In genomic region chr7:55472928-55473725, GRCh38 we compare ENCODE assay signal across 25 cellular contexts.
DNase-seq lines count a peak whose midpoint lies in the region; ATAC-seq and TF ChIP-seq lines count a peak whose summit lies in the region.
"Had no signal": no experiment of that assay in that cellular context is flagged by ENCODE, and none has a peak within 500 bp of the region (broad histone marks: within the 10 kb centered on the region; RNA-seq: fewer than 3 reads in every experiment).

No MANE protein-coding gene starts in this region.

- H3K4me1 Mint-ChIP-seq in activated naive CD4-positive, alpha-beta T cell treated with anti-CD3 and anti-CD28 coated beads for 36 hours (ENCODE audit: low read depth) = peaks cover 82% of the 10 kb centered on the region

- no peaks in the 10 kb centered on the region for H3K27me3 ChIP-seq in Peyer's patch
- H3K27me3 ChIP-seq in left lung = no peaks in the 10 kb centered on the region
- H3K27me3 ChIP-seq in upper lobe of right lung = no peaks in the 10 kb centered on the region
- H3K27me3 ChIP-seq: breast epithelium, gastrocnemius medialis, sigmoid colon had no signal

- ATAC-seq in left lung (no peak), upper lobe of right lung (no peak), HG02970 (IDR thresholded peaks at IDR 0.05; ENCODE audit: low FRiP score, unreplicated experiment) (no peak)
- ATAC-seq: gastrocnemius medialis, mucosa of descending colon, PC-3 had no signal

- no peak for TF ChIP-seq POLR2A in Peyer's patch (IDR thresholded peaks at IDR 0.05)

- intact Hi-C loops in activated naive CD4-positive, alpha-beta T cell treated with anti-CD3 and anti-CD28 coated beads for 36 hours (cut with micrococcal nuclease) = no loop called here
- intact Hi-C loops in left lung (cut with DNase I) (no loop called here), upper lobe of right lung (cut with DNase I) (no loop called here)

- DNase-seq in activated naive CD4-positive, alpha-beta T cell treated with anti-CD3 and anti-CD28 coated beads for 36 hours = peak; percentile 46
- DNase-seq in activated naive CD4-positive, alpha-beta T cell treated with anti-CD3 and anti-CD28 coated beads, Interleukin-2, amount 50 U/mL, for 16 hours = no peak
- DNase-seq in Peyer's patch (peak in 2 of 3 donors; percentile 43 to 45), left lung (peak; percentile 13 to 53), upper lobe of right lung (peak; percentile 48), NCI-H2029 (lab: John Stamatoyannopoulos, UW) (no peak), NCI-H82 (lab: John Stamatoyannopoulos, UW) (no peak)
- DNase-seq: activated CD8-positive, alpha-beta T cell treated with anti-CD3 and anti-CD28 coated beads, Interleukin-2, amount 10 ng/mL, durations not matched to agents 7 days and 5 days; activated T-cell treated with anti-CD3 and anti-CD28 coated beads for 4 hours; amygdala; EL; gastrocnemius medialis; hippocampal formation; KBM-7; MM.1S; mucosa of descending colon; NCI-H1436; NCI-H510A; PC-3; SHP77; sigmoid colon; stimulated activated CD4-positive, alpha-beta T cell treated with anti-CD3 and anti-CD28 coated beads, Interleukin-15, amount 100 ng/mL, for 24 hours; SW 1271 had no signal

- H3K27me3 Mint-ChIP-seq in activated naive CD4-positive, alpha-beta T cell treated with anti-CD3 and anti-CD28 coated beads for 36 hours (ENCODE audit: low read depth) = no peaks in the 10 kb centered on the region

- H3K9me3 ChIP-seq in Peyer's patch = no peaks in the 10 kb centered on the region
- H3K9me3 ChIP-seq in left lung = no peaks in the 10 kb centered on the region
- H3K9me3 ChIP-seq in upper lobe of right lung = no peaks in the 10 kb centered on the region
- H3K9me3 ChIP-seq: breast epithelium, gastrocnemius medialis, mucosa of descending colon, sigmoid colon had no signal

- H3K4me1 ChIP-seq in Peyer's patch (peaks cover 0 to 4% (median 0%) of the 10 kb centered on the region in 4 donors), left lung (no peaks in the 10 kb centered on the region), upper lobe of right lung (no peaks in the 10 kb centered on the region)
- H3K4me1 ChIP-seq: breast epithelium, sigmoid colon had no signal

- H3K4me3 ChIP-seq in Peyer's patch = no peak overlapping the region
- H3K4me3 ChIP-seq in left lung = no peak overlapping the region
- no peak overlapping the region for H3K4me3 ChIP-seq in upper lobe of right lung
- H3K4me3 ChIP-seq: breast epithelium, gastrocnemius medialis, mucosa of descending colon, sigmoid colon had no signal

- no peak overlapping the region for H3K4me3 Mint-ChIP-seq in activated naive CD4-positive, alpha-beta T cell treated with anti-CD3 and anti-CD28 coated beads for 36 hours
- H3K4me3 Mint-ChIP-seq: activated CD8-positive, alpha-beta T cell treated with anti-CD3 and anti-CD28 coated beads, Interleukin-2, amount 10 ng/mL, durations not matched to agents 7 days and 5 days had no signal

- TF ChIP-seq CTCF in Peyer's patch (IDR thresholded peaks at IDR 0.05) (no peak), left lung (IDR thresholded peaks at IDR 0.05) (no peak), upper lobe of right lung (IDR thresholded peaks at IDR 0.05) (no peak)

- H3K27ac ChIP-seq in Peyer's patch = peak overlapping the region in 1 of 4 donors; percentile 25
- no peak overlapping the region for H3K27ac ChIP-seq in left lung
- H3K27ac ChIP-seq in upper lobe of right lung = no peak overlapping the region
- H3K27ac ChIP-seq: breast epithelium, gastrocnemius medialis, sigmoid colon had no signal

- peaks cover 0 to 16% (median 0%) of the 10 kb centered on the region in 3 donors for H3K36me3 ChIP-seq in Peyer's patch
- peaks cover 0 to 35% of the 10 kb centered on the region in 2 donors for H3K36me3 ChIP-seq in left lung
- peaks cover 5% of the 10 kb centered on the region for H3K36me3 ChIP-seq in upper lobe of right lung
- H3K36me3 ChIP-seq: breast epithelium, gastrocnemius medialis had no signal

- no peaks in the 10 kb centered on the region for H3K9me3 Mint-ChIP-seq in activated naive CD4-positive, alpha-beta T cell treated with anti-CD3 and anti-CD28 coated beads for 36 hours

- no peak overlapping the region for H3K27ac Mint-ChIP-seq in activated naive CD4-positive, alpha-beta T cell treated with anti-CD3 and anti-CD28 coated beads for 36 hours
- H3K27ac Mint-ChIP-seq: activated CD8-positive, alpha-beta T cell treated with anti-CD3 and anti-CD28 coated beads, Interleukin-2, amount 10 ng/mL, durations not matched to agents 7 days and 5 days had no signal

- CTCF ChIA-PET in activated naive CD4-positive, alpha-beta T cell treated with anti-CD3 and anti-CD28 coated beads for 36 hours (lab: Charles Lee) = no interaction called here

- H3K36me3 Mint-ChIP-seq in activated naive CD4-positive, alpha-beta T cell treated with anti-CD3 and anti-CD28 coated beads for 36 hours (ENCODE audit: low read depth) = peaks cover 23% of the 10 kb centered on the region

Comparison
In these comparisons a context has a peak if more than half of its experiments do, and no peak if none do; other contexts are left out.
1. DNase-seq: peak in activated naive CD4-positive, alpha-beta T cell treated with anti-CD3 and anti-CD28 coated beads for 36 hours (single experiment), Peyer's patch (2 of 3), left lung (2 of 2) and upper lobe of right lung (single experiment); none in activated naive CD4-positive, alpha-beta T cell treated with anti-CD3 and anti-CD28 coated beads, Interleukin-2, amount 50 U/mL, for 16 hours (single experiment), NCI-H2029 (single experiment) and NCI-H82 (single experiment).